8 cellular contexts compared by ENCODE assay signal in the genomic region with DNA sequence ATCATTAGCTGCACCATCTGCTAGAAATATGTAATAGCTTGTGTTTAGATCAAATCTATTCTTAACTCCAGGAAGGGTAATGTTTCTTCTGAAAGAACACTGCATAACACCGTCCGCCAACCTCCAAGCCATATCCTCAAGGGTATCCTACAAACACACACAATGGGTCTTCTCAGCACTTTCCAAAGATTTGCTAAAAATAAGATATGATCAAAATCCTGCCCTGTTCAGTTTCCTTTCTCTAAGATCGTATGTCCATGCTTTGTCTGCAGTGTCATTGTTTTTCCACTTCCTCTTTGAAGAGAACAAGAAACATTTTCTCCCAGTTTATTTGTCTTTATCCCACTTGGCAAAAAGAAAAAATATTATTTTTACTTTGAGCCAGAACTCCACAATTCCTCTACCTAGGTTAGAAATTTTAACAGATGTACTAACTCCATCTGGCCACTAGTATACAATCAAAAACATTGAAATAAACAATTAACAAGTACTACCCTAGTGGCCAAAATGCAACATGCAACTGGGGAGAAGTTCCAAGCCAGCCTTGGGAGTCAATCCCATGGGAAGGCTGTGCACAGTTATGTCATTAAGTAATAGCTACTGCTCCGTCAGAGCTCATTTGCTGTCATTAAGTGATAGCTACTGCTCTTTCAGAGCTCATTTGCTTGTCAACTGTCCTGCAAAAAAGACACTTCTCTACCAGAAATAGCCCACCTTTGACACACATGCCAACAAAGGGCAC. TPM values are rescaled to one million over a fixed set of nuclear protein-coding genes. Genes with fewer than 3 reads are reported as not detected.
DNase-seq lines count a peak whose midpoint lies in the region; ATAC-seq and TF ChIP-seq lines count a peak whose summit lies in the region.

No MANE protein-coding gene starts in this region.

- TF ChIP-seq CTCF in GM12875 (IDR thresholded peaks at IDR 0.05; ENCODE audit: borderline replicate concordance, insufficient read depth, low read depth, low read length) (peak; percentile 46; the same call in 1 of the 2 replicates), HL-60 (IDR thresholded peaks at IDR 0.05; ENCODE audit: insufficient read depth, low read length) (peak; percentile 24)

- H3K4me3 ChIP-seq in GM12875 (ENCODE audit: low read depth, low read length) (no peak overlapping the region), HL-60 (replicated peaks; ENCODE audit: insufficient read depth, low read length) (no peak overlapping the region)

- H3K27me3 ChIP-seq in HL-60 (ENCODE audit: insufficient read depth, poor library complexity, severe bottlenecking), result no peaks in the 10 kb centered on the region

- ATAC-seq in GM18873 (IDR thresholded peaks at IDR 0.05; ENCODE audit: low FRiP score, unreplicated experiment), result no peak
- no peak for ATAC-seq in HG03025 (IDR thresholded peaks at IDR 0.05; ENCODE audit: low FRiP score, unreplicated experiment)
- no peak for ATAC-seq in GM21576 (IDR thresholded peaks at IDR 0.05; ENCODE audit: unreplicated experiment)

- 0 out of 2 replicates have a peak overlapping the region, but pooled peaks have one; percentile 9 for H3K27ac ChIP-seq in HL-60 (replicated peaks)

- DNase-seq in HL-60 (ENCODE audit: low read depth in 1 of 2, low spot score in 1 of 2) (peak in 1 of 2 experiments; percentile 26), astrocyte of the hippocampus (ENCODE audit: low read depth, low spot score) (peak; percentile 10), lung microvascular endothelial cell (ENCODE audit: low read depth in 2 of 2) (peak; percentile 45 to 86)
- DNase-seq in activated CD4-positive, alpha-beta T cell treated with anti-CD3 and anti-CD28 coated beads for 48 hours, result no peak

RNA-seq across cellular contexts. Expression of gene FRRS1, which starts 37.8 kb away (rescaled TPM):
- total RNA-seq in lung microvascular endothelial cell, result 0.20 and 1.7 TPM in 2 replicates
